ENCODE assay signal across 15 cellular contexts in genomic region chr15:90074916-90075315, GRCh38. TPM values are rescaled to one million over a fixed set of nuclear protein-coding genes. Genes with fewer than 3 reads are reported as not detected.
A peak's percentile ranks its signal among the peaks of the same experiment; 100 is the strongest.
DNase-seq lines count a peak whose midpoint lies in the region; TF ChIP-seq lines count a peak whose summit lies in the region.
"Had no signal": no experiment of that assay in that cellular context is flagged by ENCODE, and none has a peak within 500 bp of the region (broad histone marks: within the 10 kb centered on the region; RNA-seq: fewer than 3 reads in every experiment).

No MANE protein-coding gene starts in this region.

- no peaks in the 10 kb centered on the region for H3K9me3 ChIP-seq in esophagus (ENCODE audit: control insufficient read depth in 2 of 2, insufficient read depth in 1 of 2, low read depth in 1 of 2, low read length in 1 of 2)
- H3K9me3 ChIP-seq in prostate gland = no peaks in the 10 kb centered on the region
- H3K9me3 ChIP-seq: SJCRH30 had no signal

- peaks cover 71% of the 10 kb centered on the region for H3K4me1 ChIP-seq in KMS-11 (ENCODE audit: low read depth, poor library complexity, severe bottlenecking)
- peaks cover 0 to 7% of the 10 kb centered on the region in 2 donors for H3K4me1 ChIP-seq in esophagus (ENCODE audit: control insufficient read depth in 2 of 2, insufficient read depth in 2 of 2, low read length in 1 of 2)
- H3K4me1 ChIP-seq in prostate gland (replicated peaks) = peaks cover 3% of the 10 kb centered on the region

- no peak for TF ChIP-seq CTCF in KMS-11 (conservative IDR thresholded peaks at IDR 0.05; ENCODE audit: low read depth, low read length)
- no peak for TF ChIP-seq CTCF in prostate gland (IDR thresholded peaks at IDR 0.05)

- H3K27ac ChIP-seq in KMS-11 = peak overlapping the region; percentile 77
- H3K27ac ChIP-seq in esophagus (ENCODE audit: low read depth in 2 of 2, low read length in 1 of 2) = peak overlapping the region; percentile 85 to 93
- peak overlapping the region; percentile 73 to 77 for H3K27ac ChIP-seq in prostate gland
- H3K27ac ChIP-seq: SJCRH30 had no signal

- DNase-seq in T-helper 2 cell treated with Interferon-gamma antibody and Interleukin-4, amounts not matched to agents 5 μg/mL and 100 μg/mL, for 36 hours (ENCODE audit: low spot score) = no peak
- no peak for DNase-seq in T-helper 2 cell
- no peak for DNase-seq in prostate gland (ENCODE audit: low spot score)
- DNase-seq in Ammon's horn (ENCODE audit: low spot score) = no peak
- DNase-seq in hippocampal formation (lab: John Stamatoyannopoulos, UW) = no peak
- no peak for DNase-seq in NCI-H774 (lab: John Stamatoyannopoulos, UW)
- DNase-seq: 8988T; activated naive CD4-positive, alpha-beta T cell; NCI-H2171; stimulated activated CD4-positive, alpha-beta T cell treated with anti-CD3 and anti-CD28 coated beads, Interleukin-2, amount 100 ng/mL, for 48 hours had no signal

- H3K4me3 ChIP-seq in KMS-11 (IDR thresholded peaks at IDR 0.05; ENCODE audit: insufficient read depth, low read depth, low read length) (no peak overlapping the region), esophagus (ENCODE audit: low read depth in 1 of 2, low read length in 2 of 2) (no peak overlapping the region), prostate gland (no peak overlapping the region)
- H3K4me3 ChIP-seq: SJCRH30 had no signal

- no peak overlapping the region for H3K4me3 Mint-ChIP-seq in T-helper 2 cell treated with Interferon-gamma antibody and Interleukin-4, amounts not matched to agents 5 μg/mL and 100 μg/mL, for 36 hours
- H3K4me3 Mint-ChIP-seq: activated CD8-positive, alpha-beta T cell treated with anti-CD3 and anti-CD28 coated beads for 36 hours; CD4-positive, CD25-positive, alpha-beta regulatory T cell had no signal

- peaks cover 4% of the 10 kb centered on the region for H3K4me1 Mint-ChIP-seq in T-helper 2 cell treated with Interferon-gamma antibody and Interleukin-4, amounts not matched to agents 5 μg/mL and 100 μg/mL, for 36 hours (ENCODE audit: low read depth)

- intact Hi-C loops in prostate gland (cut with DNase I) = loop anchor here (10.0 kb wide), 1 partner anchor 310 kb away; no protein-coding TSS in a partner anchor

- H3K27ac Mint-ChIP-seq in T-helper 2 cell treated with Interferon-gamma antibody and Interleukin-4, amounts not matched to agents 5 μg/mL and 100 μg/mL, for 36 hours = peak overlapping the region; percentile 32
- H3K27ac Mint-ChIP-seq: activated CD8-positive, alpha-beta T cell treated with anti-CD3 and anti-CD28 coated beads for 36 hours had no signal

- H3K79me2 ChIP-seq in KMS-11 (ENCODE audit: insufficient read depth, low read depth) = 0 out of 2 replicates have a peak, but pooled peaks cover 6% of the 10 kb centered on the region

- no peaks in the 10 kb centered on the region for H3K36me3 ChIP-seq in KMS-11 (ENCODE audit: insufficient read depth)
- H3K36me3 ChIP-seq in esophagus (ENCODE audit: control insufficient read depth in 2 of 2, insufficient read depth in 2 of 2, low read length in 1 of 2) = peaks cover 0 to 26% of the 10 kb centered on the region in 2 donors
- H3K36me3 ChIP-seq in prostate gland = no peaks in the 10 kb centered on the region
- H3K36me3 ChIP-seq: SJCRH30 had no signal

- WGBS in esophagus, 2 donors = 74 to 76% methylated on average over 5 of the region's 5 CpGs
- 69% methylated on average over 5 of the region's 5 CpGs for WGBS in prostate gland

- no peaks in the 10 kb centered on the region for H3K27me3 ChIP-seq in KMS-11 (ENCODE audit: insufficient read depth, low read depth)
- no peaks in the 10 kb centered on the region for H3K27me3 ChIP-seq in esophagus (ENCODE audit: control insufficient read depth in 1 of 2, insufficient read depth in 2 of 2, low read length in 2 of 2)
- no peaks in the 10 kb centered on the region for H3K27me3 ChIP-seq in prostate gland (replicated peaks; ENCODE audit: insufficient read depth)
- H3K27me3 ChIP-seq: SJCRH30 had no signal

- peaks cover 14% of the 10 kb centered on the region for H3K36me3 Mint-ChIP-seq in T-helper 2 cell treated with Interferon-gamma antibody and Interleukin-4, amounts not matched to agents 5 μg/mL and 100 μg/mL, for 36 hours (ENCODE audit: low read depth)

- H3K4me2 ChIP-seq in KMS-11 = peak overlapping the region; percentile 92

- no peaks in the 10 kb centered on the region for H4K20me1 ChIP-seq in KMS-11 (ENCODE audit: insufficient read depth)

- no peaks in the 10 kb centered on the region for H3K27me3 Mint-ChIP-seq in T-helper 2 cell treated with Interferon-gamma antibody and Interleukin-4, amounts not matched to agents 5 μg/mL and 100 μg/mL, for 36 hours (ENCODE audit: low read depth)
- H3K27me3 Mint-ChIP-seq: activated CD8-positive, alpha-beta T cell treated with anti-CD3 and anti-CD28 coated beads for 36 hours; CD4-positive, CD25-positive, alpha-beta regulatory T cell had no signal

- no peak for TF ChIP-seq POLR2A in prostate gland (IDR thresholded peaks at IDR 0.05)

- H2AFZ ChIP-seq in KMS-11 (ENCODE audit: low read depth) = no peak overlapping the region

- no peaks in the 10 kb centered on the region for H3K9me3 Mint-ChIP-seq in T-helper 2 cell treated with Interferon-gamma antibody and Interleukin-4, amounts not matched to agents 5 μg/mL and 100 μg/mL, for 36 hours
- H3K9me3 Mint-ChIP-seq: activated CD8-positive, alpha-beta T cell treated with anti-CD3 and anti-CD28 coated beads for 36 hours; CD4-positive, CD25-positive, alpha-beta regulatory T cell had no signal

- peak overlapping the region; percentile 39; the same call in 1 of the 2 replicates for H3K9ac ChIP-seq in KMS-11

RNA-seq across cellular contexts. Expression of gene IDH2, which starts 27.4 kb away (rescaled TPM):
- 10 to 100 TPM; 63.5 to 98.5 TPM for polyA plus RNA-seq in esophagus
- 100 to 1,000 TPM in 1 of 2 donors, 10 to 100 TPM in 1; 98.1 to 190 TPM for total RNA-seq in prostate gland
